In the genomic region with DNA sequence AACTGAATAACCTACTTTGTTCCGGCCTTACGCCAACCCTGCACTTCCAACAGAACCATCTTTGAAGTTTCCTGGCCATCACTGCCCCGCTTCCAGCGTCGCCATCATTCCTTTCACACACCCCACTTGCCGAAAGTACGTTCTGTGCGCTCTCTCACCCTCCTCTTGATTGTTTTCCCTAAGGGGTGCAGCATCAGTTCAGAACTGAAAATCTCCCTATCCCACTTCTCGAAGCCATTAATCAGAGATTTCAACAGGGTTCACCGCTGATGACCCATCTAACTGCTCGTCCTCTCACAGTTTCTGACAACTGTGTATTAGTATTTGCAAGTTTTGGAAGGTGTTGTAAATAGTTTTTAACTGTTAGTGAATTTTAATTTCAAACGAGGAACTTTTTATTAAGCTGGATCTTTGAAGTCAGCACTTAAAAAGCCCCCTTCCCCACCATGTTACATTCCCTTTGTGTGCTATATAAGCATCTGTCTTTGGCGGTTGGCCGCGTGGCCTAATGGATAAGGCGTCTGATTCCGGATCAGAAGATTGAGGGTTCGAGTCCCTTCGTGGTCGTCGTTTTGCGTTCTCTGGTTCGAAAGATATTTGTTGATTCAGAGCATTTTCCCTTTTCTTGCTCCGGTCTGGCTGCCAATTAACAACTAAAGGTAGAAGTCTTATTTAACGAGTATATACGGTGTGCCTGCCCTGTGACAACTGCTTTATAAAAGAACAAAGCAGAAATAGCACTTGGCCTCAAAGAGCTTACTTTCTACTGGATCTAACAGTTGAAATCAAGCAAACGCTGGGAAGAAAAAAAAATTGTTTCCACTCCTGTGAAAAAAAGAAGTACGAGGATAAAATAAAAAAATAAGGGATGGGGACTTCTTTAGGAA, we compare ENCODE assay signal across 8 cellular contexts. TPM values are rescaled to one million over a fixed set of nuclear protein-coding genes. Genes with fewer than 3 reads are reported as not detected.
DNase-seq lines count a peak whose midpoint lies in the region; TF ChIP-seq lines count a peak whose summit lies in the region.

No MANE protein-coding gene starts in this region.

- H3K36me3 ChIP-seq in CD8-positive, alpha-beta memory T cell (ENCODE audit: insufficient read depth, low read length), result no peaks in the 10 kb centered on the region
- no peaks in the 10 kb centered on the region for H3K36me3 ChIP-seq in tibial nerve

- peak overlapping the region; percentile 25 for H3K4me3 ChIP-seq in CD8-positive, alpha-beta memory T cell (ENCODE audit: low read length)
- H3K4me3 ChIP-seq in tibial nerve, result peak overlapping the region; percentile 35 to 59 (median 50)

- TF ChIP-seq EP300 in tibial nerve (IDR thresholded peaks at IDR 0.05), result peak in 1 of 2 donors; percentile 69

- peak overlapping the region; percentile 59 to 82 (median 74) for H3K4me3 Mint-ChIP-seq in CD8-positive, alpha-beta memory T cell
- peak overlapping the region; percentile 90 for H3K4me3 Mint-ChIP-seq in activated naive CD8-positive, alpha-beta T cell

- 4 to 5% methylated on average over 28 of the region's 28 CpGs for WGBS in tibial nerve, 2 donors

- CTCF ChIA-PET in CD8-positive, alpha-beta memory T cell (lab: Charles Lee), result interaction anchor here (1.3 to 2.9 kb wide), 2 partner anchors 16 to 43 kb away, joined by 3 to 12 read pairs; no protein-coding TSS in a partner anchor

- no peak overlapping the region for H3K27ac ChIP-seq in CD8-positive, alpha-beta memory T cell (ENCODE audit: low read depth, low read length)
- peak overlapping the region in 2 of 4 donors; percentile 70 to 71 for H3K27ac ChIP-seq in tibial nerve

- peaks cover 0 to 5% (median 2%) of the 10 kb centered on the region in 3 donors for H3K36me3 Mint-ChIP-seq in CD8-positive, alpha-beta memory T cell
- no peaks in the 10 kb centered on the region for H3K36me3 Mint-ChIP-seq in activated naive CD8-positive, alpha-beta T cell

- peak overlapping the region in 4 of 8 donors; percentile 66 to 87 (median 74) for H3K27ac Mint-ChIP-seq in CD8-positive, alpha-beta memory T cell
- peak overlapping the region; percentile 89 for H3K27ac Mint-ChIP-seq in activated naive CD8-positive, alpha-beta T cell

- no peak for TF ChIP-seq CTCF in tibial nerve (IDR thresholded peaks at IDR 0.05)

- peaks cover 34% of the 10 kb centered on the region for H3K4me1 ChIP-seq in CD8-positive, alpha-beta memory T cell (ENCODE audit: insufficient read depth, low read length)
- H3K4me1 ChIP-seq in tibial nerve, result no peaks in the 10 kb centered on the region

- POLR2A ChIA-PET in CD8-positive, alpha-beta memory T cell (lab: Charles Lee), result interaction anchor here (1.0 to 1.7 kb wide), 4 partner anchors 14 to 18 kb away, joined by 3 to 12 read pairs (median 5); no protein-coding TSS in a partner anchor

- H3K4me1 Mint-ChIP-seq in CD8-positive, alpha-beta memory T cell, result peaks cover 33 to 47% (median 38%) of the 10 kb centered on the region in 3 donors
- H3K4me1 Mint-ChIP-seq in activated naive CD8-positive, alpha-beta T cell (ENCODE audit: low read depth), result peaks cover 48% of the 10 kb centered on the region

- H3K9me3 ChIP-seq in CD8-positive, alpha-beta memory T cell (ENCODE audit: low read length), result peaks cover 8% of the 10 kb centered on the region
- H3K9me3 ChIP-seq in tibial nerve, result peaks cover 0 to 5% (median 0%) of the 10 kb centered on the region in 4 donors

- peak in 3 of 5 donors; percentile 23 to 64 (median 55) for DNase-seq in CD8-positive, alpha-beta memory T cell
- peak in 73 of 76 experiments; percentile 27 to 93 (median 82) for DNase-seq in HUDEP-2 (lab: John Stamatoyannopoulos, UW; ENCODE audit: unreplicated experiment in 76 of 76)
- DNase-seq in RKO (ENCODE audit: low spot score), result peak; percentile 77
- DNase-seq in glomerular visceral epithelial cell (ENCODE audit: extremely low spot score), result peak; percentile 79
- peak in 53 of 56 donors; percentile 8 to 88 (median 56) for DNase-seq in nucleus accumbens (lab: John Stamatoyannopoulos, UW)
- DNase-seq in tibial nerve (ENCODE audit: low spot score in 2 of 2), result peak; percentile 73 to 92
- DNase-seq in AML-193 (lab: John Stamatoyannopoulos, UW), result no peak

- H3K27me3 Mint-ChIP-seq in CD8-positive, alpha-beta memory T cell, result peaks cover 17% of the 10 kb centered on the region in 2 donors
- no peaks in the 10 kb centered on the region for H3K27me3 Mint-ChIP-seq in activated naive CD8-positive, alpha-beta T cell

- H3K9me3 Mint-ChIP-seq in CD8-positive, alpha-beta memory T cell, result peaks cover 0 to 11% (median 6%) of the 10 kb centered on the region in 5 donors
- H3K9me3 Mint-ChIP-seq in activated naive CD8-positive, alpha-beta T cell (ENCODE audit: low read depth), result no peaks in the 10 kb centered on the region

- H3K27me3 ChIP-seq in CD8-positive, alpha-beta memory T cell (ENCODE audit: insufficient read depth, low read length, poor library complexity, severe bottlenecking), result no peaks in the 10 kb centered on the region
- peaks cover 0 to 17% of the 10 kb centered on the region in 2 donors for H3K27me3 ChIP-seq in tibial nerve

- TF ChIP-seq POLR2A in tibial nerve (IDR thresholded peaks at IDR 0.05), result no peak

RNA-seq across cellular contexts. Expression of a gene that starts 42.6 kb away (rescaled TPM):
- 10 to 100 TPM; 67.7 to 69.2 TPM for total RNA-seq in CD8-positive, alpha-beta memory T cell
- 61.6 TPM for polyA plus RNA-seq in CD8-positive, alpha-beta memory T cell
- total RNA-seq in tibial nerve, result 10 to 100 TPM; 57.5 to 90.9 (median 72.4) TPM

Comparison
In these comparisons a context has a peak if more than half of its experiments do, and no peak if none do; other contexts are left out.
1. DNase-seq: peak in CD8-positive, alpha-beta memory T cell (3 of 5), HUDEP-2 (73 of 76), RKO (single experiment), glomerular visceral epithelial cell (single experiment), nucleus accumbens (53 of 56) and tibial nerve (2 of 2); none in AML-193 (0 of 2).